In the genomic region with DNA sequence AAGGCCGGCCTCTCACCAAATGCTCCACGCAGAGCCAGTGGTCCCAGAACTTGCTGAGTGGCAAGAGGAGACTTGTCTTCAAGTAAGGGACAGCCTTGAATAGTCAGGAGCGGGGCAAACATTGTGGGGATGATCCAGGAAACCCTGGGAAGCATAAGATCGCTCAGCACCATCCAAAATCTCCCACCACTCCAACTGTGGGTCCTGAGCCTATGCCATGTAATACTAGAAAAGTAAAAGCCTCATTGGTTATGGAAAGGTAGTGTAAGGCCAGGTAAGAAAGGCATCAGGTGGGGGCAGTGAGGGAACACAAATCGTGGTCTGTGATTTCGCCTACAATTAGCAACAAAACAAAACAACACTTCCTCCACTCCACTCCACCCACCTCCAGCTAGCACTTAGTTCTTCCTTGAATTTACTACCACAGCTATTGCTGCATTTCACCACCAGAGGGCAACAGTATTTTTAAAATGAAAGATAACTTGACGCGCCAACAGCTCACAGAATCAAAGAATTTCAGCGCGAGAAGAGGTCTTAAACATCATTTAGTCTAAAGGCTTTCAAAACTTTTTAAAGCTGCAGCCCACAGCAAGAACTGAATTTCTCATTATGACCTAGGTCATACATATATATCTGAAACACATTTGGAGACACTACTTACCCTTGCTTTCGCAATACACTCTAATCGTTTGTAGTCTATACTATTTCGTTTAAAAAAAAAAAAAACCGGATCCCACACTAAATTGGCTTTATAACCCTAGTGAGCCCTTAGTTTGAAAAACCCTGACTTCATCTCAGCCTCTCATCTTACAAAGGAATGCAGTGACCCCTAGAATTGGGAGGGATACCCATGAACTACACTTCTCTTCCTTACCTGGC, we compare ENCODE assay signal across 8 cellular contexts. TPM values are rescaled to one million over a fixed set of nuclear protein-coding genes. Genes with fewer than 3 reads are reported as not detected.
A peak's percentile ranks its signal among the peaks of the same experiment; 100 is the strongest.
DNase-seq lines count a peak whose midpoint lies in the region; ATAC-seq and TF ChIP-seq lines count a peak whose summit lies in the region.

No MANE protein-coding gene starts in this region.

- DNase-seq in AML-193 (lab: John Stamatoyannopoulos, UW) = peak; percentile 82 to 88
- peak; percentile 79 for DNase-seq in GM13976 (ENCODE audit: low spot score)
- peak; percentile 70 for DNase-seq in NCI-H146 treated with DMSO at 0.1 percent for 48 hours (lab: John Stamatoyannopoulos, UW; ENCODE audit: unreplicated experiment)
- peak; percentile 33 for DNase-seq in T-helper 2 cell treated with Interferon-gamma antibody and Interleukin-4, amounts not matched to agents 5 μg/mL and 100 μg/mL, for 36 hours (ENCODE audit: low spot score)
- peak; percentile 80 for DNase-seq in colonic mucosa
- no peak for DNase-seq in right lobe of liver
- DNase-seq in superior temporal gyrus (ENCODE audit: extremely low spot score) = peak; percentile 93

- ATAC-seq in HG02852 (IDR thresholded peaks at IDR 0.05; ENCODE audit: unreplicated experiment) = peak; percentile 57
- ATAC-seq in right lobe of liver = peak; percentile 41 to 58 (median 51)

- intact Hi-C loops in colonic mucosa (cut with DNase I) = loop anchor here (2.0 kb wide), 1 partner anchor 63 kb away; no protein-coding TSS in a partner anchor
- intact Hi-C loops in right lobe of liver (cut with DNase I) = loop anchor here in 1 of 2 donors (10.0 kb wide), 1 partner anchor 63 kb away; no protein-coding TSS in a partner anchor

- TF ChIP-seq POLR2A in right lobe of liver (IDR thresholded peaks at IDR 0.05) = no peak

- peak overlapping the region in 1 of 2 donors; percentile 6 for H3K9ac ChIP-seq in colonic mucosa (ENCODE audit: low read depth in 2 of 2, low read length in 2 of 2)

- H3K9me3 Mint-ChIP-seq in T-helper 2 cell treated with Interferon-gamma antibody and Interleukin-4, amounts not matched to agents 5 μg/mL and 100 μg/mL, for 36 hours = no peaks in the 10 kb centered on the region

- no peaks in the 10 kb centered on the region for H3K27me3 Mint-ChIP-seq in T-helper 2 cell treated with Interferon-gamma antibody and Interleukin-4, amounts not matched to agents 5 μg/mL and 100 μg/mL, for 36 hours (ENCODE audit: low read depth)

- H3K9me3 ChIP-seq in colonic mucosa = no peaks in the 10 kb centered on the region
- H3K9me3 ChIP-seq in right lobe of liver = no peaks in the 10 kb centered on the region

- H3K4me1 Mint-ChIP-seq in T-helper 2 cell treated with Interferon-gamma antibody and Interleukin-4, amounts not matched to agents 5 μg/mL and 100 μg/mL, for 36 hours (ENCODE audit: low read depth) = peaks cover 16% of the 10 kb centered on the region

- H3K27ac Mint-ChIP-seq in T-helper 2 cell treated with Interferon-gamma antibody and Interleukin-4, amounts not matched to agents 5 μg/mL and 100 μg/mL, for 36 hours = no peak overlapping the region

- TF ChIP-seq CTCF in GM13976 (IDR thresholded peaks at IDR 0.05; ENCODE audit: borderline replicate concordance, control extremely low read depth, extremely low read depth, insufficient read depth, missing control alignments) (peak; percentile 88), colonic mucosa (IDR thresholded peaks at IDR 0.05) (peak; percentile 83), right lobe of liver (IDR thresholded peaks at IDR 0.05) (peak; percentile 78 to 87 (median 80))

- H3K27ac ChIP-seq in colonic mucosa = peak overlapping the region; percentile 96
- no peak overlapping the region for H3K27ac ChIP-seq in right lobe of liver

- peak overlapping the region; percentile 50 for H3K4me3 Mint-ChIP-seq in T-helper 2 cell treated with Interferon-gamma antibody and Interleukin-4, amounts not matched to agents 5 μg/mL and 100 μg/mL, for 36 hours

- H3K4me1 ChIP-seq in colonic mucosa (peaks cover 40% of the 10 kb centered on the region), right lobe of liver (peaks cover 0 to 25% (median 13%) of the 10 kb centered on the region in 4 donors)

- peaks cover 3% of the 10 kb centered on the region for H3K36me3 Mint-ChIP-seq in T-helper 2 cell treated with Interferon-gamma antibody and Interleukin-4, amounts not matched to agents 5 μg/mL and 100 μg/mL, for 36 hours (ENCODE audit: low read depth)

- in situ Hi-C loops in GM13976 (cut with MboI; ENCODE audit: low sequenced_read_pairs, unreplicated experiment) = loop anchor here (10.0 kb wide), 1 partner anchor 67 kb away; no protein-coding TSS in a partner anchor

- 28% methylated on average over 14 of the region's 14 CpGs for WGBS in right lobe of liver (ENCODE audit: insufficient coverage, low coverage, low lambda C conversion rate, missing lambda C conversion rate)

- no peaks in the 10 kb centered on the region for H3K36me3 ChIP-seq in colonic mucosa
- no peaks in the 10 kb centered on the region for H3K36me3 ChIP-seq in right lobe of liver

- H3K4me3 ChIP-seq in colonic mucosa (peak overlapping the region; percentile 4), right lobe of liver (no peak overlapping the region)

- H3K27me3 ChIP-seq in colonic mucosa (no peaks in the 10 kb centered on the region), right lobe of liver (no peaks in the 10 kb centered on the region)

RNA-seq across cellular contexts. Expression of gene RARRES1, which starts 4.5 kb away (rescaled TPM):
- total RNA-seq in colonic mucosa = 10 to 100 TPM; 30.6 to 79.5 TPM
- 1 to 10 TPM; 1.8 to 9.2 (median 7.0) TPM for total RNA-seq in right lobe of liver

RNA-seq across cellular contexts. Expression of gene LXN, which starts 55.3 kb away (rescaled TPM):
- total RNA-seq in colonic mucosa (10 to 100 TPM; 22.6 to 55.8 TPM), right lobe of liver (1 to 10 TPM in 5 of 6 experiments, under 1 TPM in 1; 0.84 to 3.4 (median 2.0) TPM)

Comparison
In these comparisons a context has a peak if more than half of its experiments do, and no peak if none do; other contexts are left out.
1. DNase-seq: peak in AML-193 (2 of 2), GM13976 (single experiment), NCI-H146 treated with DMSO at 0.1 percent for 48 hours (single experiment), T-helper 2 cell treated with Interferon-gamma antibody and Interleukin-4, amounts not matched to agents 5 μg/mL and 100 μg/mL, for 36 hours (single experiment), colonic mucosa (single experiment) and superior temporal gyrus (single experiment); none in right lobe of liver (0 of 3).
2. RNA of gene LXN, which starts 55.3 kb away (total RNA-seq): 22.6 to 55.8 TPM in colonic mucosa; 0.84 to 3.4 TPM in right lobe of liver; every median in the first group is over 4 times any median in the second.
3. Peak in every context shown above with its lines, with median percentiles within 50 percentile points of each other: CTCF ChIP-seq.